ENCODE assay signal across 16 cellular contexts in genomic region chr19:23402388-23402787, GRCh38. TPM values are rescaled to one million over a fixed set of nuclear protein-coding genes. Genes with fewer than 3 reads are reported as not detected.
DNase-seq lines count a peak whose midpoint lies in the region; ATAC-seq and TF ChIP-seq lines count a peak whose summit lies in the region.
"Had no signal": no experiment of that assay in that cellular context is flagged by ENCODE, and none has a peak within 500 bp of the region (broad histone marks: within the 10 kb centered on the region; RNA-seq: fewer than 3 reads in every experiment).

No MANE protein-coding gene starts in this region.

- no peak overlapping the region for H3K27ac Mint-ChIP-seq in activated T-cell treated with anti-CD3 and anti-CD28 coated beads, Interleukin-2, amount 50 U/mL, for 72 hours
- H3K27ac Mint-ChIP-seq in stimulated activated naive CD8-positive, alpha-beta T cell treated with anti-CD3 and anti-CD28 coated beads, Interleukin-15, amount 100 ng/mL, for 72 hours = peak overlapping the region in 1 of 2 donors; percentile 42
- H3K27ac Mint-ChIP-seq: B cell; CD4-positive, alpha-beta T cell had no signal

- H3K4me3 ChIP-seq in Peyer's patch (no peak overlapping the region), hepatocyte (no peak overlapping the region), MG63 (no peak overlapping the region)
- H3K4me3 ChIP-seq: HAP-1 had no signal

- TF ChIP-seq CTCF in Peyer's patch (IDR thresholded peaks at IDR 0.05) = no peak
- TF ChIP-seq CTCF in hepatocyte (IDR thresholded peaks at IDR 0.05; ENCODE audit: poor library complexity) = no peak

- H3K27me3 ChIP-seq in Peyer's patch = no peaks in the 10 kb centered on the region
- H3K27me3 ChIP-seq in hepatocyte = no peaks in the 10 kb centered on the region
- H3K27me3 ChIP-seq in MG63 = no peaks in the 10 kb centered on the region

- H3K9me3 ChIP-seq in Peyer's patch (no peaks in the 10 kb centered on the region), hepatocyte (ENCODE audit: low read depth) (no peaks in the 10 kb centered on the region), MG63 (no peaks in the 10 kb centered on the region)
- H3K9me3 ChIP-seq: HAP-1 had no signal

- no peaks in the 10 kb centered on the region for H3K79me2 ChIP-seq in hepatocyte

- H3K27ac ChIP-seq in Peyer's patch (peak overlapping the region in 3 of 4 donors; percentile 55 to 91 (median 75)), hepatocyte (peak overlapping the region; percentile 92)

- no peak for TF ChIP-seq POLR2A in Peyer's patch (IDR thresholded peaks at IDR 0.05)

- H3K4me1 ChIP-seq in Peyer's patch (peaks cover 0 to 14% (median 3%) of the 10 kb centered on the region in 4 donors), hepatocyte (ENCODE audit: insufficient read depth) (peaks cover 21% of the 10 kb centered on the region)
- H3K4me1 ChIP-seq: HAP-1 had no signal

- no peak overlapping the region for H2AFZ ChIP-seq in hepatocyte

- H3K36me3 Mint-ChIP-seq in activated T-cell treated with anti-CD3 and anti-CD28 coated beads, Interleukin-2, amount 50 U/mL, for 72 hours (ENCODE audit: insufficient read depth in 2 of 2) = peaks cover 2 to 7% of the 10 kb centered on the region in 2 donors

- no peaks in the 10 kb centered on the region for H3K9me2 ChIP-seq in hepatocyte (replicated peaks; ENCODE audit: insufficient read depth)

- peak; percentile 64 to 71 for ATAC-seq in activated T-cell treated with anti-CD3 and anti-CD28 coated beads, Interleukin-2, amount 50 U/mL, for 72 hours (replicated peaks in 1 of 2)
- peak; percentile 71 for ATAC-seq in stimulated activated naive CD8-positive, alpha-beta T cell treated with anti-CD3 and anti-CD28 coated beads, Interleukin-15, amount 100 ng/mL, for 72 hours
- no peak for ATAC-seq in HG03108 (IDR thresholded peaks at IDR 0.05; ENCODE audit: unreplicated experiment)

- H3K4me2 ChIP-seq in hepatocyte = no peak overlapping the region

- H3K36me3 ChIP-seq in Peyer's patch (no peaks in the 10 kb centered on the region), hepatocyte (replicated peaks; ENCODE audit: insufficient read depth, low read depth) (no peaks in the 10 kb centered on the region), MG63 (no peaks in the 10 kb centered on the region)

- H3K4me3 Mint-ChIP-seq in activated T-cell treated with anti-CD3 and anti-CD28 coated beads, Interleukin-2, amount 50 U/mL, for 72 hours = no peak overlapping the region
- H3K4me3 Mint-ChIP-seq in stimulated activated naive CD8-positive, alpha-beta T cell treated with anti-CD3 and anti-CD28 coated beads, Interleukin-15, amount 100 ng/mL, for 72 hours = no peak overlapping the region
- H3K4me3 Mint-ChIP-seq: B cell; CD4-positive, alpha-beta T cell had no signal

- no peaks in the 10 kb centered on the region for H3K27me3 Mint-ChIP-seq in activated T-cell treated with anti-CD3 and anti-CD28 coated beads, Interleukin-2, amount 50 U/mL, for 72 hours (ENCODE audit: low read depth)
- H3K27me3 Mint-ChIP-seq in stimulated activated naive CD8-positive, alpha-beta T cell treated with anti-CD3 and anti-CD28 coated beads, Interleukin-15, amount 100 ng/mL, for 72 hours = no peaks in the 10 kb centered on the region
- H3K27me3 Mint-ChIP-seq: B cell; CD4-positive, alpha-beta T cell had no signal

- no peaks in the 10 kb centered on the region for H4K20me1 ChIP-seq in hepatocyte (ENCODE audit: insufficient read depth, poor library complexity, severe bottlenecking)

- peaks cover 2 to 4% of the 10 kb centered on the region in 2 donors for H3K9me3 Mint-ChIP-seq in activated T-cell treated with anti-CD3 and anti-CD28 coated beads, Interleukin-2, amount 50 U/mL, for 72 hours
- peaks cover 0 to 5% of the 10 kb centered on the region in 2 donors for H3K9me3 Mint-ChIP-seq in stimulated activated naive CD8-positive, alpha-beta T cell treated with anti-CD3 and anti-CD28 coated beads, Interleukin-15, amount 100 ng/mL, for 72 hours
- H3K9me3 Mint-ChIP-seq: CD4-positive, alpha-beta T cell had no signal

- H3K4me1 Mint-ChIP-seq in activated T-cell treated with anti-CD3 and anti-CD28 coated beads, Interleukin-2, amount 50 U/mL, for 72 hours (ENCODE audit: low read depth) = peaks cover 7% of the 10 kb centered on the region
- no peaks in the 10 kb centered on the region for H3K4me1 Mint-ChIP-seq in stimulated activated naive CD8-positive, alpha-beta T cell treated with anti-CD3 and anti-CD28 coated beads, Interleukin-15, amount 100 ng/mL, for 72 hours
- H3K4me1 Mint-ChIP-seq: B cell had no signal

- DNase-seq in activated T-cell treated with anti-CD3 and anti-CD28 coated beads, Interleukin-2, amount 50 U/mL, for 72 hours = no peak
- DNase-seq in activated T-cell treated with anti-CD3 and anti-CD28 coated beads, Interleukin-2, amount 50 U/mL, for 48 hours = no peak
- DNase-seq in Peyer's patch (no peak), hepatocyte (ENCODE audit: low spot score) (no peak), MG63 (no peak), T-helper 9 cell (no peak)
- no peak for DNase-seq in stimulated activated naive CD8-positive, alpha-beta T cell treated with anti-CD3 and anti-CD28 coated beads, Interleukin-15, amount 100 ng/mL, for 72 hours
- DNase-seq: Calu3; CD4-positive, alpha-beta T cell; DMS79 treated with DMSO at 0.1 percent for 48 hours; NCI-H1048; NCI-H69; NK-92 treated with Interleukin-12 subunit alpha and Interleukin-12 subunit beta, amount 100 ng/mL, for 24 hours had no signal

- 97% methylated on average over 2 of the region's 2 CpGs for WGBS in hepatocyte (ENCODE audit: low lambda C conversion rate, missing lambda C conversion rate)

RNA-seq across cellular contexts. Expression of gene ZNF91, which starts 7.1 kb away (rescaled TPM):
- 10 to 100 TPM; 36.5 to 42.9 TPM for total RNA-seq in activated T-cell treated with anti-CD3 and anti-CD28 coated beads, Interleukin-2, amount 50 U/mL, for 72 hours
- total RNA-seq in Peyer's patch (100 to 1,000 TPM; 171 to 214 (median 193) TPM), hepatocyte (68.3 and 84.0 TPM in 2 replicates)
- 19.0 and 25.2 TPM in 2 replicates for polyA plus RNA-seq in hepatocyte
- 2.0 and 18.0 TPM in 2 replicates for total RNA-seq in MG63 (2014; rRNA removed; shearing (Covaris generic); ENCODE audit: low replicate concordance)
